20 cellular contexts compared by ENCODE assay signal in genomic region chr6:134229520-134229919, GRCh38.
"Had no signal": no experiment of that assay in that cellular context is flagged by ENCODE, and none has a peak within 500 bp of the region (broad histone marks: within the 10 kb centered on the region; RNA-seq: fewer than 3 reads in every experiment).

No MANE protein-coding gene starts in this region.

- DNase-seq: activated CD4-positive, alpha-beta T cell treated with anti-CD3 and anti-CD28 coated beads for 1 hour; activated CD4-positive, alpha-beta T cell treated with anti-CD3 and anti-CD28 coated beads, Interleukin-2, amount 50 U/mL, for 4 hours; activated effector memory CD4-positive, alpha-beta T cell treated with anti-CD3 and anti-CD28 coated beads, Interleukin-2, amount 50 U/mL, for 16 hours; activated naive CD4-positive, alpha-beta T cell treated with anti-CD3 and anti-CD28 coated beads, Interleukin-2, amount 50 U/mL, for 16 hours; activated T-cell treated with anti-CD3 and anti-CD28 coated beads, Interleukin-2, amount 50 U/mL, for 72 hours; cerebellar nuclear complex; cortex of kidney; effector CD4-positive, alpha-beta T cell; immature natural killer cell; kidney glomerular epithelial cell; mesenchymal stem cell; natural killer cell; stimulated activated CD4-positive, alpha-beta T cell treated with anti-CD3 and anti-CD28 coated beads, Interleukin-4, amount 100 ng/mL, for 1 hour; T1000 had no signal

- FAIRE-seq: astrocyte had no signal

- H3K9me3 ChIP-seq: breast epithelium, gastrocnemius medialis, heart left ventricle had no signal

- H3K4me2 ChIP-seq: smooth muscle cell had no signal

- ATAC-seq: activated T-cell treated with anti-CD3 and anti-CD28 coated beads, Interleukin-2, amount 50 U/mL, for 72 hours; gastrocnemius medialis; sciatic nerve had no signal

- H3K36me3 ChIP-seq: breast epithelium, gastrocnemius medialis, heart left ventricle had no signal

- H3K4me3 ChIP-seq: breast epithelium, gastrocnemius medialis, smooth muscle cell had no signal

- H3K27ac ChIP-seq: breast epithelium, gastrocnemius medialis had no signal

- H3K27me3 ChIP-seq: breast epithelium, gastrocnemius medialis, heart left ventricle had no signal

- H3K4me1 ChIP-seq: breast epithelium, gastrocnemius medialis had no signal
